In the genomic region with DNA sequence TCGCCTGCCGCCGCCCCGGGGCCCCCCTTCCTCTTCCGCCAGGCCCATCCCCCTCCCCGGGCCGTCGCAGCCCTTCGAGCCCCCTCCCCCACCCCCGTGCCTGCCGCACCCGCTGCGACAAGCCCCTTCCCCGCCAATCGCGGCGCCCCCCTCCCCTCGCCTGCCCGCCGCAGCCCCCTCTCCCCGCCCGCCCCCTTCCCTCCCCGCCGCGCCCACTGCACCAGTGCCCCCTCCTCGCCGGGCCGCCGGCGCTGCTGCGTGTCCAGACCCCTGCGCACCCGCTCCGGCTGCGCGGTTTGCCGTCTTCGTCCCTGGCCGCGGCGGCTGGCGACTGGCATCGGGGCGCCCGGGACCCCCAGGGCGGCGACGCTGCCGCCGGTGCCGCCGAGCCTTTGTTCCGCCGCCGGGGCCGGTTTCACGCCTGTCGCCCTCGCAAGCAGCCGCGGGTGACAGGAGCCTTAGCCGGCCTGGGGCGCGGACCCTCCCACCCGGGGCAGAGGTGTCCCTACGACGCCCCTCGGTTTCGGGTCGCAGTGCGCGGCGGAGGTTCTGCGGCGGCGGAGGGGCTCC, we compare ENCODE assay signal across 15 cellular contexts. TPM values are rescaled to one million over a fixed set of nuclear protein-coding genes. Genes with fewer than 3 reads are reported as not detected.
DNase-seq lines count a peak whose midpoint lies in the region; ATAC-seq and TF ChIP-seq lines count a peak whose summit lies in the region.
"Had no signal": no experiment of that assay in that cellular context is flagged by ENCODE, and none has a peak within 500 bp of the region (broad histone marks: within the 10 kb centered on the region; RNA-seq: fewer than 3 reads in every experiment).

No MANE protein-coding gene starts in this region.

- no peak for TF ChIP-seq RAD21 in neural cell (conservative IDR thresholded peaks at IDR 0.05)

- H3K4me1 ChIP-seq in esophagus (ENCODE audit: control insufficient read depth in 2 of 2, insufficient read depth in 2 of 2, low read length in 1 of 2), result peaks cover 22 to 73% of the 10 kb centered on the region in 2 donors

- TF ChIP-seq CTCF in natural killer cell (IDR thresholded peaks at IDR 0.05) (no peak), neural cell (IDR thresholded peaks at IDR 0.05; ENCODE audit: poor library complexity, severe bottlenecking) (no peak)

- intact Hi-C loops in natural killer cell (cut with micrococcal nuclease), result no loop called here

- H3K27me3 ChIP-seq in esophagus (ENCODE audit: control insufficient read depth in 1 of 2, insufficient read depth in 2 of 2, low read length in 2 of 2) (no peaks in the 10 kb centered on the region), neural cell (ENCODE audit: insufficient read depth, low read depth, low read length) (no peaks in the 10 kb centered on the region)

- H3K4me2 ChIP-seq in neural cell (ENCODE audit: low read length), result no peak overlapping the region

- 5 to 11% methylated on average over 48 to 72 of the region's 76 CpGs for WGBS in esophagus, 2 donors

- no peak for ATAC-seq in natural killer cell
- ATAC-seq in natural killer cell treated with Interleukin-12 subunit alpha and Interleukin-12 subunit beta and Interleukin-15 and Interleukin-18, amount 100 ng/mL, for 72 hours, result no peak
- ATAC-seq in HG03108 (IDR thresholded peaks at IDR 0.05; ENCODE audit: unreplicated experiment), result no peak
- ATAC-seq in GM18870 (IDR thresholded peaks at IDR 0.05; ENCODE audit: unreplicated experiment), result no peak

- peak overlapping the region; percentile 77 for H3K4me3 Mint-ChIP-seq in natural killer cell
- no peak overlapping the region for H3K4me3 Mint-ChIP-seq in natural killer cell treated with Interleukin-12 subunit alpha and Interleukin-12 subunit beta and Interleukin-15 and Interleukin-18, amount 100 ng/mL, for 72 hours

- H3K9me3 ChIP-seq in esophagus (ENCODE audit: control insufficient read depth in 2 of 2, insufficient read depth in 1 of 2, low read depth in 1 of 2, low read length in 1 of 2), result no peaks in the 10 kb centered on the region
- H3K9me3 ChIP-seq in neural cell (ENCODE audit: low read length), result no peaks in the 10 kb centered on the region
- H3K9me3 ChIP-seq: HAP-1 had no signal

- H3K4me1 Mint-ChIP-seq in natural killer cell, result peaks cover 5 to 17% of the 10 kb centered on the region in 2 donors
- H3K4me1 Mint-ChIP-seq in natural killer cell treated with Interleukin-12 subunit alpha and Interleukin-12 subunit beta and Interleukin-15 and Interleukin-18, amount 100 ng/mL, for 72 hours (ENCODE audit: low read depth in 2 of 2), result peaks cover 0 to 14% of the 10 kb centered on the region in 2 donors

- no peak overlapping the region for H3K27ac Mint-ChIP-seq in natural killer cell
- H3K27ac Mint-ChIP-seq in natural killer cell treated with Interleukin-12 subunit alpha and Interleukin-12 subunit beta and Interleukin-15 and Interleukin-18, amount 100 ng/mL, for 72 hours, result no peak overlapping the region

- H3K27ac ChIP-seq in esophagus (ENCODE audit: low read depth in 2 of 2, low read length in 1 of 2), result peak overlapping the region; percentile 60 to 75
- peak overlapping the region; percentile 95 for H3K27ac ChIP-seq in neural cell (ENCODE audit: low read length)

- no peak overlapping the region for H2AFZ ChIP-seq in neural cell (ENCODE audit: low read depth, low read length)

- H3K36me3 Mint-ChIP-seq in natural killer cell, result no peaks in the 10 kb centered on the region
- no peaks in the 10 kb centered on the region for H3K36me3 Mint-ChIP-seq in natural killer cell treated with Interleukin-12 subunit alpha and Interleukin-12 subunit beta and Interleukin-15 and Interleukin-18, amount 100 ng/mL, for 72 hours

- H3K79me2 ChIP-seq in neural cell (replicated peaks; ENCODE audit: insufficient read depth, low read length), result peaks cover 57% of the 10 kb centered on the region

- H3K36me3 ChIP-seq in esophagus (ENCODE audit: control insufficient read depth in 2 of 2, insufficient read depth in 2 of 2, low read length in 1 of 2), result peaks cover 0 to 1% of the 10 kb centered on the region in 2 donors
- no peaks in the 10 kb centered on the region for H3K36me3 ChIP-seq in neural cell (ENCODE audit: insufficient read depth, low read length)
- H3K36me3 ChIP-seq: HAP-1 had no signal

- no peaks in the 10 kb centered on the region for H3K9me3 Mint-ChIP-seq in natural killer cell
- no peaks in the 10 kb centered on the region for H3K9me3 Mint-ChIP-seq in natural killer cell treated with Interleukin-12 subunit alpha and Interleukin-12 subunit beta and Interleukin-15 and Interleukin-18, amount 100 ng/mL, for 72 hours

- TF ChIP-seq EP300 in neural cell (conservative IDR thresholded peaks at IDR 0.05; ENCODE audit: poor library complexity, severe bottlenecking), result peak; percentile 43

- no peaks in the 10 kb centered on the region for H3F3A ChIP-seq in neural cell (ENCODE audit: insufficient read depth, low read length, poor library complexity, severe bottlenecking)

- DNase-seq in natural killer cell, result no peak
- DNase-seq in natural killer cell treated with Interleukin-12 subunit alpha and Interleukin-12 subunit beta and Interleukin-15 and Interleukin-18, amount 100 ng/mL, for 72 hours (ENCODE audit: low spot score), result no peak
- no peak for DNase-seq in stimulated activated CD4-positive, alpha-beta T cell treated with anti-CD3 and anti-CD28 coated beads, Interleukin-15, amount 100 ng/mL, for 24 hours
- no peak for DNase-seq in DMS53 treated with DMSO at 0.1 percent for 48 hours (lab: John Stamatoyannopoulos, UW; ENCODE audit: unreplicated experiment)
- DNase-seq: activated CD4-positive, CD25-positive, alpha-beta regulatory T cell treated with anti-CD3 and anti-CD28 coated beads, Interleukin-2, amount 50 U/mL, for 72 hours; activated naive CD4-positive, alpha-beta T cell; AML-193; Kasumi-1; NCI-H446 treated with DMSO at 0.1 percent for 48 hours; SHP77 had no signal

- peak overlapping the region; percentile 49 to 78 for H3K4me3 ChIP-seq in esophagus (ENCODE audit: low read depth in 1 of 2, low read length in 2 of 2)
- H3K4me3 ChIP-seq in neural cell (ENCODE audit: low read length), result peak overlapping the region; percentile 93

- H3K9ac ChIP-seq in neural cell (ENCODE audit: low read length), result peak overlapping the region; percentile 96

- peaks cover 25 to 40% of the 10 kb centered on the region in 2 donors for H3K27me3 Mint-ChIP-seq in natural killer cell (ENCODE audit: low read depth in 2 of 2)
- peaks cover 10 to 27% of the 10 kb centered on the region in 2 donors for H3K27me3 Mint-ChIP-seq in natural killer cell treated with Interleukin-12 subunit alpha and Interleukin-12 subunit beta and Interleukin-15 and Interleukin-18, amount 100 ng/mL, for 72 hours

- no peaks in the 10 kb centered on the region for H3K9me2 ChIP-seq in neural cell (ENCODE audit: insufficient read depth, low read length)

- no peaks in the 10 kb centered on the region for H4K20me1 ChIP-seq in neural cell (ENCODE audit: insufficient read depth)

TF ChIP-seq in neural cell, 6 proteins besides CTCF, POLR2A, EP300 and RAD21:
- no peak for TF ChIP-seq EZH2 (IDR thresholded peaks at IDR 0.05; ENCODE audit: borderline replicate concordance, insufficient read depth, low read length, poor library complexity, severe bottlenecking)
- TF ChIP-seq MXI1 (conservative IDR thresholded peaks at IDR 0.05; ENCODE audit: poor library complexity, severe bottlenecking), result peak; percentile 54
- TF ChIP-seq, protein P1, sequence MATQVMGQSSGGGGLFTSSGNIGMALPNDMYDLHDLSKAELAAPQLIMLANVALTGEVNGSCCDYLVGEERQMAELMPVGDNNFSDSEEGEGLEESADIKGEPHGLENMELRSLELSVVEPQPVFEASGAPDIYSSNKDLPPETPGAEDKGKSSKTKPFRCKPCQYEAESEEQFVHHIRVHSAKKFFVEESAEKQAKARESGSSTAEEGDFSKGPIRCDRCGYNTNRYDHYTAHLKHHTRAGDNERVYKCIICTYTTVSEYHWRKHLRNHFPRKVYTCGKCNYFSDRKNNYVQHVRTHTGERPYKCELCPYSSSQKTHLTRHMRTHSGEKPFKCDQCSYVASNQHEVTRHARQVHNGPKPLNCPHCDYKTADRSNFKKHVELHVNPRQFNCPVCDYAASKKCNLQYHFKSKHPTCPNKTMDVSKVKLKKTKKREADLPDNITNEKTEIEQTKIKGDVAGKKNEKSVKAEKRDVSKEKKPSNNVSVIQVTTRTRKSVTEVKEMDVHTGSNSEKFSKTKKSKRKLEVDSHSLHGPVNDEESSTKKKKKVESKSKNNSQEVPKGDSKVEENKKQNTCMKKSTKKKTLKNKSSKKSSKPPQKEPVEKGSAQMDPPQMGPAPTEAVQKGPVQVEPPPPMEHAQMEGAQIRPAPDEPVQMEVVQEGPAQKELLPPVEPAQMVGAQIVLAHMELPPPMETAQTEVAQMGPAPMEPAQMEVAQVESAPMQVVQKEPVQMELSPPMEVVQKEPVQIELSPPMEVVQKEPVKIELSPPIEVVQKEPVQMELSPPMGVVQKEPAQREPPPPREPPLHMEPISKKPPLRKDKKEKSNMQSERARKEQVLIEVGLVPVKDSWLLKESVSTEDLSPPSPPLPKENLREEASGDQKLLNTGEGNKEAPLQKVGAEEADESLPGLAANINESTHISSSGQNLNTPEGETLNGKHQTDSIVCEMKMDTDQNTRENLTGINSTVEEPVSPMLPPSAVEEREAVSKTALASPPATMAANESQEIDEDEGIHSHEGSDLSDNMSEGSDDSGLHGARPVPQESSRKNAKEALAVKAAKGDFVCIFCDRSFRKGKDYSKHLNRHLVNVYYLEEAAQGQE (IDR thresholded peaks at IDR 0.05; ENCODE audit: borderline replicate concordance), result peak; percentile 13
- peak; percentile 70 for TF ChIP-seq POLR2AphosphoS5 (IDR thresholded peaks at IDR 0.05)
- TF ChIP-seq SMC3 (conservative IDR thresholded peaks at IDR 0.05; ENCODE audit: poor library complexity), result no peak
- TF ChIP-seq TAF1 (IDR thresholded peaks at IDR 0.05; ENCODE audit: low read depth), result no peak

RNA-seq across cellular contexts. Expression of gene GPC1, which starts 18.1 kb away (rescaled TPM):
- 1 to 10 TPM in 1 of 3 donors, under 1 TPM in 2; 0.79 to 1.4 (median 0.94) TPM for total RNA-seq in natural killer cell
- 1 to 10 TPM; 1.2 to 1.8 TPM for total RNA-seq in natural killer cell treated with Interleukin-12 subunit alpha and Interleukin-12 subunit beta and Interleukin-15 and Interleukin-18, amount 100 ng/mL, for 72 hours
- 10 to 100 TPM; 57.9 to 82.0 TPM for polyA plus RNA-seq in esophagus
- polyA plus RNA-seq in neural cell, result 74.0 and 101 TPM in 2 replicates
- 61.9 and 76.0 TPM in 2 replicates for polyA minus RNA-seq in neural cell
